ENCODE assay signal across 15 cellular contexts in the genomic region with DNA sequence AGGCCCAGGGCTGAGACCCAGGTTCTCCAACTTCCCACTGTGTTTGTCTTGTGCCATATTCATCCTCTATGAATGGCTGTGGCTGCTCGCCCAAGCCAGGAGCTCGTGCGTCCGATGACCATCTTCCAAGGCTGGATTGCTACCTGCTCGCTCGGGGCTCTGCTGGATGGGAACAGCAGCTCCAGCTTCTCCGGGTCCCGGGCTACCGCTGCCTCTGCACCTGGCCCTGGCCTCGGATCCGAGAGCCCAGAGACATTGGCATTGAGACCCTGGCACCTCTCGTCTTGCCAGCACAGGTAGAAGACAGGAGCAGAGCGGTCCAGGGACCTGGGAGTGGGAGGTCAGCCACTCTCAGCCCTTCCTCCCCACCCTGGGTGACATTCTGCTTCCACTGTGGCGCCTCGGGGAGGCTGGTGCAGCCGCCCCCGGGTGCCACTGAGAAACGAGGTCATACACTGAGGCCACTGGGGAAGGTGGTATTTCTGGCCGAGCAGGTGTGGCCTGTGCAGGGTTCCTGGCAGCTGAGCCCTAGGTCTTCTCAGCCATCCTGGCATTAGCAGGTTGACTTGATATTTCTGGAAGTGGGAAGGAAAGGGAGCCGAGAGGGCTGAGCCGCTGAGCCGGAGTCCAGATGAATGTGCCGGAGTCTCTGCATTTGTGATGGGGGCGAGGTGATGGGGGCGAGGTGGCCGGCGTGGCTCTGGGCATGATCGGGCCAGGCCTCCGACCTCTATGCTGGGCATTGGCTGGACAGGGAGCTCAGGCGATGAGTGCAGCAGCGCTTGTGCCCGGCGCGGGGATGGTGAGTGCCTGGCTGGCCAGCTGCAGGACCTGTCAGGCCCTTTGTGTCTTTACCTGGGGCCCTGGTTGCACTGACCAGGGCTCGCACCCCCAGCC. TPM values are rescaled to one million over a fixed set of nuclear protein-coding genes. Genes with fewer than 3 reads are reported as not detected.
A peak's percentile ranks its signal among the peaks of the same experiment; 100 is the strongest.
DNase-seq lines count a peak whose midpoint lies in the region; FAIRE-seq and TF ChIP-seq lines count a peak whose summit lies in the region.
"Had no signal": no experiment of that assay in that cellular context is flagged by ENCODE, and none has a peak within 500 bp of the region (broad histone marks: within the 10 kb centered on the region; RNA-seq: fewer than 3 reads in every experiment).

No MANE protein-coding gene starts in this region.

- no CpG with 5 or more reads among the region's 35 CpGs for WGBS in H9 (ENCODE audit: extremely low coverage, insufficient read length, low lambda C conversion rate)
- no CpG with 5 or more reads among the region's 35 CpGs for WGBS in neuronal stem cell (ENCODE audit: extremely low coverage in 2 of 2, insufficient read length in 2 of 2, insufficient replicate concordance in 1 of 2), 2 donors
- 90 to 97% methylated on average over 16 to 20 of the region's 35 CpGs for WGBS in thyroid gland, 2 donors

- H3K4me3 ChIP-seq in effector memory CD4-positive, alpha-beta T cell (ENCODE audit: insufficient read depth, low read depth, low read length, poor library complexity, severe bottlenecking) = no peak overlapping the region
- H3K4me3 ChIP-seq in neuronal stem cell (ENCODE audit: low read length in 2 of 2) (no peak overlapping the region), thyroid gland (replicated peaks in 1 of 3) (no peak overlapping the region)

- no peak overlapping the region for H4K8ac ChIP-seq in H9 (replicated peaks; ENCODE audit: insufficient read length, low read depth, low read length)
- H4K8ac ChIP-seq in neuronal stem cell (ENCODE audit: low read depth, low read length) = peak overlapping the region; percentile 17

- no peak overlapping the region for H3T11ph ChIP-seq in H9 (ENCODE audit: low read length)

- FAIRE-seq in GM12892 (lab: Jason Lieb, UNC) = no peak

- H3K56ac ChIP-seq in H9 (ENCODE audit: insufficient read length, low read depth, low read length) = no peak overlapping the region

- no peak overlapping the region for H2BK20ac ChIP-seq in H9 (ENCODE audit: low read depth, low read length, poor library complexity, severe bottlenecking)

- H3K27me3 Mint-ChIP-seq in H9 (ENCODE audit: low read depth) = no peaks in the 10 kb centered on the region

- H3K23ac ChIP-seq in H9 (ENCODE audit: insufficient read length, low read depth, low read length) = no peak overlapping the region
- no peak overlapping the region for H3K23ac ChIP-seq in neuronal stem cell (ENCODE audit: low read depth, low read length, poor library complexity)

- H3K79me2 ChIP-seq in H9 (ENCODE audit: insufficient read depth, low read length) = no peaks in the 10 kb centered on the region

- H3K27ac ChIP-seq in C4-2B = peak overlapping the region; percentile 85
- no peak overlapping the region for H3K27ac ChIP-seq in H9 (ENCODE audit: insufficient read length, low read depth, low read length)
- H3K27ac ChIP-seq in effector memory CD4-positive, alpha-beta T cell (ENCODE audit: insufficient read depth, low read length, poor library complexity, severe bottlenecking) = peak overlapping the region; percentile 7
- no peak overlapping the region for H3K27ac ChIP-seq in neuronal stem cell (replicated peaks; ENCODE audit: low read length)
- H3K27ac ChIP-seq in thyroid gland = no peak overlapping the region

- H3K4me1 Mint-ChIP-seq in H9 = peaks cover 18 to 28% of the 10 kb centered on the region in 2 experiments

- H4K91ac ChIP-seq in H9 (ENCODE audit: insufficient read length, low read depth, low read length) (no peak overlapping the region), neuronal stem cell (ENCODE audit: low read depth, low read length, poor library complexity) (no peak overlapping the region)

- no peak overlapping the region for H3K4me2 ChIP-seq in H9 (ENCODE audit: insufficient read depth, insufficient read length, low read length)
- H3K4me2 ChIP-seq in neuronal stem cell (ENCODE audit: insufficient read depth, low read length, poor library complexity, severe bottlenecking) = no peak overlapping the region
- H3K4me2 ChIP-seq: SK-N-SH had no signal

- H2BK15ac ChIP-seq in H9 (ENCODE audit: low read depth, low read length) (0 out of 2 replicates have a peak overlapping the region, but pooled peaks have one; percentile 10), neuronal stem cell (ENCODE audit: low read length) (no peak overlapping the region)

- H3K9ac ChIP-seq in H9 (ENCODE audit: extremely low read depth, insufficient read length, low read length) = no peak overlapping the region
- H3K9ac ChIP-seq in neuronal stem cell (ENCODE audit: low read depth, low read length, poor library complexity) = no peak overlapping the region
- H3K9ac ChIP-seq: SK-N-SH had no signal

- intact Hi-C loops in thyroid gland (cut with DNase I) = loop anchor here (10.0 kb wide), 1 partner anchor 48 kb away; no protein-coding TSS in a partner anchor

- H4K5ac ChIP-seq in H9 (ENCODE audit: insufficient read length, low read depth, low read length) = no peak overlapping the region

- H3K27ac Mint-ChIP-seq in H9 = peak overlapping the region in 2 of 3 experiments; percentile 44 to 65; a peak in 1 of 7 replicates

- no peaks in the 10 kb centered on the region for H3K9me3 Mint-ChIP-seq in H9

- DNase-seq in H9 = peak; percentile 27
- no peak for DNase-seq in effector memory CD4-positive, alpha-beta T cell
- DNase-seq in neuronal stem cell (ENCODE audit: low spot score) = no peak
- no peak for DNase-seq in GM12892 (ENCODE audit: insufficient read length)
- no peak for DNase-seq in thyroid gland
- DNase-seq in SIG-M5 (lab: John Stamatoyannopoulos, UW) = no peak
- no peak for DNase-seq in NCI-H446 (lab: John Stamatoyannopoulos, UW)
- DNase-seq: activated CD8-positive, alpha-beta memory T cell treated with anti-CD3 and anti-CD28 coated beads for 24 hours; dermis blood vessel endothelial cell; GOT3; NCI-H1694; SK-N-SH had no signal

- H3K23me2 ChIP-seq in H9 (ENCODE audit: insufficient read length, low read depth, low read length, poor library complexity, severe bottlenecking) = peaks cover 3% of the 10 kb centered on the region

- H2AFZ ChIP-seq in H9 (ENCODE audit: low read length) (no peak overlapping the region), neuronal stem cell (ENCODE audit: low read length) (no peak overlapping the region)

- H3K14ac ChIP-seq in H9 (ENCODE audit: insufficient read depth, low read length) (no peak overlapping the region), neuronal stem cell (ENCODE audit: low read length) (peak overlapping the region; percentile 31)

- H3K4ac ChIP-seq in H9 (ENCODE audit: low read depth, low read length) (no peak overlapping the region), neuronal stem cell (ENCODE audit: low read length) (no peak overlapping the region)

- H3K9me3 ChIP-seq in H9 (ENCODE audit: control insufficient read depth, low read depth, low read length) (no peaks in the 10 kb centered on the region), neuronal stem cell (replicated peaks in 1 of 2; ENCODE audit: control insufficient read depth in 2 of 2, insufficient read depth in 1 of 2, low read depth in 1 of 2, low read length in 2 of 2) (no peaks in the 10 kb centered on the region), thyroid gland (no peaks in the 10 kb centered on the region)
- H3K9me3 ChIP-seq in effector memory CD4-positive, alpha-beta T cell (ENCODE audit: control insufficient read depth, low read length) = no peaks in the 10 kb centered on the region
- H3K9me3 ChIP-seq: SK-N-SH had no signal

- H3K27me3 ChIP-seq in H9 (ENCODE audit: insufficient read depth, low read length) (no peaks in the 10 kb centered on the region), neuronal stem cell (ENCODE audit: control insufficient read depth in 3 of 3, insufficient read depth in 3 of 3, low read depth in 1 of 3, low read length in 3 of 3) (no peaks in the 10 kb centered on the region), thyroid gland (no peaks in the 10 kb centered on the region)
- H3K27me3 ChIP-seq in effector memory CD4-positive, alpha-beta T cell (replicated peaks; ENCODE audit: control insufficient read depth, insufficient read depth, low read length, poor library complexity, severe bottlenecking) = no peaks in the 10 kb centered on the region

- H3K18ac ChIP-seq in H9 (ENCODE audit: insufficient read length, low read depth, low read length) (no peak overlapping the region), neuronal stem cell (ENCODE audit: low read length) (no peak overlapping the region)

- TF ChIP-seq POLR2A in GM12892 (IDR thresholded peaks at IDR 0.05; ENCODE audit: low read depth, low read length) (no peak), thyroid gland (IDR thresholded peaks at IDR 0.05) (no peak)

- TF ChIP-seq CTCF in C4-2B (conservative IDR thresholded peaks at IDR 0.05) (no peak), H9 (conservative IDR thresholded peaks at IDR 0.05) (no peak), thyroid gland (IDR thresholded peaks at IDR 0.05) (no peak)

- H3K79me1 ChIP-seq in H9 (ENCODE audit: insufficient read depth, low read depth, low read length, poor library complexity, severe bottlenecking) (peaks cover 2% of the 10 kb centered on the region), neuronal stem cell (ENCODE audit: low read depth, low read length) (peaks cover 30% of the 10 kb centered on the region)

- H3K36me3 Mint-ChIP-seq in H9 (ENCODE audit: insufficient read depth in 1 of 3, low read depth in 3 of 3) = peaks cover 2 to 9% (median 7%) of the 10 kb centered on the region in 3 experiments

- peaks cover 4% of the 10 kb centered on the region for H3K36me3 ChIP-seq in effector memory CD4-positive, alpha-beta T cell (ENCODE audit: control insufficient read depth, insufficient read depth, low read length)
- H3K36me3 ChIP-seq in neuronal stem cell (replicated peaks in 1 of 2; ENCODE audit: control insufficient read depth in 2 of 2, insufficient read depth in 2 of 2, low read length in 2 of 2) = peaks cover 6 to 19% of the 10 kb centered on the region in 2 donors
- no peaks in the 10 kb centered on the region for H3K36me3 ChIP-seq in thyroid gland

- H3K4me3 Mint-ChIP-seq in H9 = no peak overlapping the region

- H2BK120ac ChIP-seq in H9 (ENCODE audit: low read depth, low read length, poor library complexity, severe bottlenecking) = no peak overlapping the region
- H2BK120ac ChIP-seq in neuronal stem cell (ENCODE audit: low read depth, low read length) = no peak overlapping the region

- no peaks in the 10 kb centered on the region for H4K20me1 ChIP-seq in H9 (ENCODE audit: control insufficient read depth, insufficient read depth, insufficient read length)

- H2BK12ac ChIP-seq in H9 (ENCODE audit: insufficient read length, low read depth, low read length) = no peak overlapping the region
- no peak overlapping the region for H2BK12ac ChIP-seq in neuronal stem cell (ENCODE audit: low read length)

- H3K4me1 ChIP-seq in H9 (ENCODE audit: insufficient read depth, low read length) (no peaks in the 10 kb centered on the region), neuronal stem cell (ENCODE audit: control insufficient read depth in 2 of 2, insufficient read depth in 1 of 2, low read depth in 1 of 2, low read length in 2 of 2) (peaks cover 2 to 11% of the 10 kb centered on the region in 2 donors), thyroid gland (peaks cover 34 to 55% of the 10 kb centered on the region in 2 donors)
- H3K4me1 ChIP-seq in effector memory CD4-positive, alpha-beta T cell (ENCODE audit: control insufficient read depth, insufficient read depth, low read length, poor library complexity, severe bottlenecking) = peaks cover 12% of the 10 kb centered on the region

- no peak overlapping the region for H2AK5ac ChIP-seq in H9 (ENCODE audit: insufficient read length, low read length)
- H2AK5ac ChIP-seq in neuronal stem cell (ENCODE audit: low read depth, low read length) = peak overlapping the region; percentile 75

- no peak overlapping the region for H2BK5ac ChIP-seq in H9 (ENCODE audit: insufficient read length, low read length)
- H2BK5ac ChIP-seq in neuronal stem cell (ENCODE audit: low read length) = no peak overlapping the region

RNA-seq across cellular contexts. Expression of a gene that starts 18.6 kb away (rescaled TPM):
- total RNA-seq in H9 (2021) = 155 and 161 TPM in 2 replicates
- polyA plus RNA-seq in neuronal stem cell (2013, experiment 1 of 2) = 181 TPM
- 175 TPM for polyA plus RNA-seq in neuronal stem cell (2013, experiment 2 of 2)
- 95.4 TPM for polyA plus RNA-seq in GM12892 (2012; ENCODE audit: missing spikeins)
- 100 to 1,000 TPM; 208 to 584 (median 422) TPM for total RNA-seq in thyroid gland

RNA-seq across cellular contexts. Expression of a gene that starts 23.9 kb away (rescaled TPM):
- total RNA-seq in H9 (2021) = 162 and 164 TPM in 2 replicates
- polyA plus RNA-seq in neuronal stem cell (2013, experiment 1 of 2) = 225 TPM
- polyA plus RNA-seq in neuronal stem cell (2013, experiment 2 of 2) = 213 TPM
- polyA plus RNA-seq in GM12892 (2012; ENCODE audit: missing spikeins) = 29.1 TPM
- total RNA-seq in thyroid gland = 100 to 1,000 TPM in 2 of 4 donors, 10 to 100 TPM in 2; 75.5 to 126 (median 99.0) TPM

RNA-seq across cellular contexts. Expression of a gene that starts 29.6 kb away (rescaled TPM):
- total RNA-seq in H9 (2021) = not detected in 2 replicates
- not detected for polyA plus RNA-seq in neuronal stem cell (2013, experiment 1 of 2)
- polyA plus RNA-seq in neuronal stem cell (2013, experiment 2 of 2) = not detected
- polyA plus RNA-seq in GM12892 (2012; ENCODE audit: missing spikeins) = 67.4 TPM
- not detected for total RNA-seq in thyroid gland
- total RNA-seq: dermis blood vessel endothelial cell, HT1080, subcutaneous adipose tissue had no signal
- polyA plus RNA-seq: SK-N-SH had no signal

RNA-seq across cellular contexts. Expression of a gene that starts 35.1 kb away (rescaled TPM):
- total RNA-seq in H9 (2021) (77.7 and 87.0 TPM in 2 replicates), thyroid gland (10 to 100 TPM; 49.1 to 61.1 (median 55.3) TPM)
- polyA plus RNA-seq in neuronal stem cell (2013, experiment 1 of 2) = 49.6 TPM
- polyA plus RNA-seq in neuronal stem cell (2013, experiment 2 of 2) = 49.2 TPM
- polyA plus RNA-seq in GM12892 (2012; ENCODE audit: missing spikeins) = 23.8 TPM

RNA-seq across cellular contexts. Expression of a gene that starts 57.4 kb away (rescaled TPM):
- total RNA-seq in H9 (2021) = 70.6 and 75.0 TPM in 2 replicates
- 47.5 TPM for polyA plus RNA-seq in neuronal stem cell (2013, experiment 1 of 2)
- polyA plus RNA-seq in neuronal stem cell (2013, experiment 2 of 2) = 45.1 TPM
- polyA plus RNA-seq in GM12892 (2012; ENCODE audit: missing spikeins) = 7.0 TPM
- total RNA-seq in thyroid gland = 10 to 100 TPM; 34.7 to 93.7 (median 55.4) TPM

Comparison
In these comparisons a context has a peak if more than half of its experiments do, and no peak if none do; other contexts are left out.
1. H3K27ac ChIP-seq: peak in C4-2B (single experiment) and effector memory CD4-positive, alpha-beta T cell (single experiment); none in H9 (single experiment), neuronal stem cell (single experiment) and thyroid gland (0 of 3).